In the genomic region with DNA sequence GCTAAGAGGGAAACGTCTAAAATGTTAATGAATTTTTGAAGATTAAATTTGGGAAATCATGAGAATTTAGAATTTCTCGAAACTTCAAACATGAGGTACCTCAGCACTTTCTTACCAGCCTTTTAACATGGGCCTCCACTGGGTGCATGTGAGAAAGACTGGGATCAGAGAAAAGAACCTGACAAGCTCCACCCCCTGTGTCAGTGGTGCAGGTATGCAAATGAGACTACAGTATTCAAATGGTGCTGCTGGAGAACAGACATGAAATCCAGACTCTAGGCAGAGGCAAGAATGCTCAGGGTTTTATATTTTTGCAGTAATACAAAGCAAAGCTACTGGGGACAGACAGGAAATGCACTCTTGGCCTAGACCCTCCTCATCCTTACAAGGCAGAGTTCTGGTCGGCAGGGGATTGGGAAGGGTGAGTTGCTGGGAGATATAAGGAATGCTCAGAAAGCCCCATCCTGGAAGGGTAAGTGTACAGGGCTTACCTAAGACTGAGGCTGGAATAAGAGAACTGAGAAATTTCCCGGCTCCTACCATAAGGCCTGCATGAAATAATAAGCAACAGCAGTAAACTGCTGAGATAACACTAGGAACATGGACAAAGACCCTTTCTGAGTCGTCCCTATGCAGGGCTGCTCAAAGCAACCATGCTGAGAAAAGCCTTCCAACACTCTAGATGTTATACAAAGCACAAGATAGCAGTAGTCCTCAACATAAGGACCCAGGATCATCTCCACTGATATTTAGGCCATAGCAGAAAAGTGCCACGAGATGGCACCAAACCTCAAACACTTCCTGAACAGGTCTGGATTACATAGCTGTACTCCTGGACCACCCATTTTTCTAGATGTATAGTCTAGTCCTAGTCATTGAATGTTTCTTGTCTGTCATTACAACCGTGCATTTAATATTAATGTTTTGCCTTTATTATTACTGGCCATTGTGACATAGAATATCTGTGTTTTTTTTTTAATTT, we compare ENCODE assay signal across 9 cellular contexts.
DNase-seq lines count a peak whose midpoint lies in the region; ATAC-seq, FAIRE-seq and TF ChIP-seq lines count a peak whose summit lies in the region.
"Had no signal": no experiment of that assay in that cellular context is flagged by ENCODE, and none has a peak within 500 bp of the region (broad histone marks: within the 10 kb centered on the region; RNA-seq: fewer than 3 reads in every experiment).

No MANE protein-coding gene starts in this region.

- peak; percentile 95 for FAIRE-seq in GM12892 (lab: Jason Lieb, UNC)

- intact Hi-C loops in mucosa of descending colon (cut with DNase I, micrococcal nuclease): loop anchor here in 1 of 2 donors (10.0 kb wide), 1 partner anchor 289 kb away; no protein-coding TSS in a partner anchor

- CTCF ChIA-PET in AG04450 (lab: Charles Lee): interaction anchor here (0.6 to 4.3 kb wide), 41 partner anchors 8 to 1937 kb away, joined by 3 to 116 read pairs (median 4); no protein-coding TSS in a partner anchor

- H3K9me3 ChIP-seq in AG04450 (ENCODE audit: control insufficient read depth, insufficient read depth, low read length) (no peaks in the 10 kb centered on the region), mucosa of descending colon (no peaks in the 10 kb centered on the region)
- H3K9me3 ChIP-seq: neutrophil had no signal

- no peaks in the 10 kb centered on the region for H3K36me3 ChIP-seq in mucosa of descending colon (ENCODE audit: low read depth)
- H3K36me3 ChIP-seq: neutrophil had no signal

- H3K4me1 ChIP-seq in mucosa of descending colon (ENCODE audit: low read depth): no peaks in the 10 kb centered on the region

- DNase-seq in AG04450 (ENCODE audit: low read depth, low spot score) (peak; percentile 30), GM12892 (ENCODE audit: insufficient read length) (no peak), LoVo (ENCODE audit: low spot score) (peak; percentile 76), RPMI8226 (peak; percentile 44), epidermal melanocyte (ENCODE audit: insufficient read length, low spot score) (peak; percentile 23), mucosa of descending colon (peak in 1 of 3 donors; percentile 66)
- no peak for DNase-seq in activated CD8-positive, alpha-beta memory T cell treated with anti-CD3 and anti-CD28 coated beads, Interleukin-2, amount 50 U/mL, for 4 hours

- no peak for TF ChIP-seq POLR2A in GM12892 (IDR thresholded peaks at IDR 0.05; ENCODE audit: low read depth, low read length)

- TF ChIP-seq CTCF in AG04450 (IDR thresholded peaks at IDR 0.05; ENCODE audit: low read depth, low read length): peak; percentile 83
- peak; percentile 37 for TF ChIP-seq CTCF in mucosa of descending colon (IDR thresholded peaks at IDR 0.05)

- ATAC-seq in HG02571 (IDR thresholded peaks at IDR 0.05; ENCODE audit: unreplicated experiment): peak; percentile 95
- ATAC-seq in mucosa of descending colon: peak; percentile 65

- H3K27me3 ChIP-seq in AG04450 (ENCODE audit: control insufficient read depth, insufficient read depth, low read length): no peaks in the 10 kb centered on the region
- H3K27me3 ChIP-seq: neutrophil had no signal

- POLR2A ChIA-PET in AG04450 (lab: Yijun Ruan, JAX): interaction anchor here (1.5 kb wide), 1 partner anchor 68 kb away, joined by 3 read pairs; no protein-coding TSS in a partner anchor

- H3K27ac ChIP-seq in AG04450 (ENCODE audit: low read depth, low read length): no peak overlapping the region
- H3K27ac ChIP-seq: neutrophil had no signal

- H3K4me3 ChIP-seq in AG04450 (ENCODE audit: low read depth, low read length): no peak overlapping the region
- no peak overlapping the region for H3K4me3 ChIP-seq in mucosa of descending colon

Comparison
In these comparisons a context has a peak if more than half of its experiments do, and no peak if none do; other contexts are left out.
1. DNase-seq: peak in AG04450 (single experiment), LoVo (single experiment), RPMI8226 (single experiment) and epidermal melanocyte (single experiment); none in GM12892 (single experiment) and activated CD8-positive, alpha-beta memory T cell treated with anti-CD3 and anti-CD28 coated beads, Interleukin-2, amount 50 U/mL, for 4 hours (single experiment).